Comparison of ENCODE assay signal across 22 cellular contexts in genomic region chr15:47691896-47692295, GRCh38. TPM values are rescaled to one million over a fixed set of nuclear protein-coding genes. Genes with fewer than 3 reads are reported as not detected.
DNase-seq lines count a peak whose midpoint lies in the region; FAIRE-seq and TF ChIP-seq lines count a peak whose summit lies in the region.
"Had no signal": no experiment of that assay in that cellular context is flagged by ENCODE, and none has a peak within 500 bp of the region (broad histone marks: within the 10 kb centered on the region; RNA-seq: fewer than 3 reads in every experiment).

No MANE protein-coding gene starts in this region.

- no peak overlapping the region for H3K4me2 ChIP-seq in astrocyte (ENCODE audit: low read length)

- no peaks in the 10 kb centered on the region for H3K36me3 Mint-ChIP-seq in astrocyte (ENCODE audit: low read depth, unreplicated experiment)
- H3K36me3 Mint-ChIP-seq: CD4-positive, CD25-positive, alpha-beta regulatory T cell; CD8-positive, alpha-beta memory T cell had no signal

- no peak overlapping the region for H3K27ac ChIP-seq in astrocyte (ENCODE audit: low read depth, low read length)
- H3K27ac ChIP-seq in brain microvascular endothelial cell, result no peak overlapping the region
- H3K27ac ChIP-seq: GM23248, HL-60 had no signal

- H3K27me3 Mint-ChIP-seq in astrocyte (ENCODE audit: low read depth, unreplicated experiment), result peaks cover 4% of the 10 kb centered on the region
- H3K27me3 Mint-ChIP-seq: CD4-positive, CD25-positive, alpha-beta regulatory T cell; CD8-positive, alpha-beta memory T cell had no signal

- H2AFZ ChIP-seq in astrocyte (ENCODE audit: low read depth, low read length), result no peak overlapping the region
- H2AFZ ChIP-seq: GM23248 had no signal

- H3K36me3 ChIP-seq in astrocyte (ENCODE audit: insufficient read depth, low read length) (no peaks in the 10 kb centered on the region), brain microvascular endothelial cell (replicated peaks) (no peaks in the 10 kb centered on the region)
- H3K36me3 ChIP-seq: BE2C had no signal

- no peak overlapping the region for H3K9ac ChIP-seq in astrocyte (ENCODE audit: low read length)
- H3K9ac ChIP-seq: GM23248 had no signal

- H3K9me3 ChIP-seq in astrocyte (ENCODE audit: insufficient read depth, low read depth, low read length), result no peaks in the 10 kb centered on the region
- H3K9me3 ChIP-seq: BE2C had no signal

- H4K20me1 ChIP-seq in astrocyte (ENCODE audit: insufficient read depth, low read length), result no peaks in the 10 kb centered on the region

- in situ Hi-C loops in brain microvascular endothelial cell (cut with HindIII; ENCODE audit: low pct_ligation_motif_present, low sequenced_read_pairs), result no loop called here

- peak; percentile 18 to 48 for DNase-seq in NCI-H446 (lab: John Stamatoyannopoulos, UW)
- peak; percentile 8 for DNase-seq in astrocyte (ENCODE audit: low read depth)
- peak; percentile 20 for DNase-seq in globus pallidus (ENCODE audit: low spot score)
- DNase-seq in superior temporal gyrus (ENCODE audit: extremely low spot score), result peak; percentile 16
- DNase-seq in pons (ENCODE audit: low spot score), result no peak
- no peak for DNase-seq in dedifferentiated amniotic fluid mesenchymal stem cell (ENCODE audit: extremely low spot score)
- DNase-seq in brain microvascular endothelial cell, result no peak
- DNase-seq: ACHN; BE2C; C1 segment of cervical spinal cord; CD4-positive, CD25-positive, alpha-beta regulatory T cell; CD8-positive, alpha-beta memory T cell; COR-L47; DMS 273 treated with DMSO at 0.1 percent for 48 hours; DMS53; GM23248; HCEC 1CT had no signal

- H3K4me1 ChIP-seq in astrocyte (ENCODE audit: insufficient read depth, low read length), result no peaks in the 10 kb centered on the region
- H3K4me1 ChIP-seq: BE2C had no signal

- TF ChIP-seq CTCF in astrocyte (IDR thresholded peaks at IDR 0.05; ENCODE audit: insufficient read depth, low read depth, low read length) (no peak), brain microvascular endothelial cell (IDR thresholded peaks at IDR 0.05; ENCODE audit: low read depth, low read length, missing control alignments) (no peak)

- H3K27ac Mint-ChIP-seq in astrocyte (ENCODE audit: unreplicated experiment), result no peak overlapping the region
- H3K27ac Mint-ChIP-seq: CD4-positive, CD25-positive, alpha-beta regulatory T cell; CD8-positive, alpha-beta memory T cell had no signal

- H3K4me3 ChIP-seq in astrocyte (ENCODE audit: insufficient read depth, low read depth, low read length) (no peak overlapping the region), brain microvascular endothelial cell (ENCODE audit: low read depth, low read length) (no peak overlapping the region)
- H3K4me3 ChIP-seq: GM23248 had no signal

- H3K4me1 Mint-ChIP-seq in astrocyte (ENCODE audit: low read depth, unreplicated experiment), result peaks cover 1% of the 10 kb centered on the region
- H3K4me1 Mint-ChIP-seq: CD4-positive, CD25-positive, alpha-beta regulatory T cell; CD8-positive, alpha-beta memory T cell had no signal

- no peaks in the 10 kb centered on the region for H3K9me3 Mint-ChIP-seq in astrocyte (ENCODE audit: unreplicated experiment)

- H3K79me2 ChIP-seq in astrocyte (ENCODE audit: insufficient read depth, low read length), result no peaks in the 10 kb centered on the region

- no peak for FAIRE-seq in astrocyte (lab: Jason Lieb, UNC)
- FAIRE-seq: A204.1, G401.6, GM12891, H54 had no signal

- H3K27me3 ChIP-seq in astrocyte (ENCODE audit: insufficient read depth, low read length) (no peaks in the 10 kb centered on the region), brain microvascular endothelial cell (replicated peaks) (no peaks in the 10 kb centered on the region)
- H3K27me3 ChIP-seq: BE2C had no signal

- H3K4me3 Mint-ChIP-seq in astrocyte (ENCODE audit: unreplicated experiment), result no peak overlapping the region
- H3K4me3 Mint-ChIP-seq: CD4-positive, CD25-positive, alpha-beta regulatory T cell; CD8-positive, alpha-beta memory T cell had no signal

RNA-seq across cellular contexts. Expression of gene SEMA6D, which starts 25.4 kb away (rescaled TPM):
- total RNA-seq in astrocyte, result 1.0 and 1.5 TPM in 2 replicates
- total RNA-seq: CD4-positive, CD25-positive, alpha-beta regulatory T cell; CD8-positive, alpha-beta memory T cell had no signal

Comparison
In these comparisons a context has a peak if more than half of its experiments do, and no peak if none do; other contexts are left out.
1. DNase-seq: peak in NCI-H446 (2 of 2), astrocyte (single experiment), globus pallidus (single experiment) and superior temporal gyrus (single experiment); none in pons (single experiment), dedifferentiated amniotic fluid mesenchymal stem cell (single experiment) and brain microvascular endothelial cell (single experiment).